ENCODE assay signal across 17 cellular contexts in genomic region chr3:42608586-42608985, GRCh38. TPM values are rescaled to one million over a fixed set of nuclear protein-coding genes. Genes with fewer than 3 reads are reported as not detected.
DNase-seq lines count a peak whose midpoint lies in the region; ATAC-seq and TF ChIP-seq lines count a peak whose summit lies in the region.
"Had no signal": no experiment of that assay in that cellular context is flagged by ENCODE, and none has a peak within 500 bp of the region (broad histone marks: within the 10 kb centered on the region; RNA-seq: fewer than 3 reads in every experiment).

No MANE protein-coding gene starts in this region.

- H3K4me3 ChIP-seq in astrocyte of the spinal cord (ENCODE audit: low read depth, low read length) = no peak overlapping the region
- no peak overlapping the region for H3K4me3 ChIP-seq in left ventricle myocardium inferior
- H3K4me3 ChIP-seq: K562 had no signal

- H3K36me3 ChIP-seq in left ventricle myocardium inferior = peaks cover 8% of the 10 kb centered on the region

- H3K9me3 Mint-ChIP-seq in stimulated activated naive B cell treated with anti-CD40 and anti-IgM and Interleukin-4, amounts not matched to agents 10 μg/mL and 1 μg/mL and 100 μg/mL, for 72 hours = peaks cover 0 to 2% of the 10 kb centered on the region in 2 donors

- H3K27ac ChIP-seq in left ventricle myocardium inferior (replicated peaks) = peak overlapping the region; percentile 65

- H3K27ac Mint-ChIP-seq in stimulated activated naive B cell treated with anti-CD40 and anti-IgM and Interleukin-4, amounts not matched to agents 10 μg/mL and 1 μg/mL and 100 μg/mL, for 72 hours = peak overlapping the region; percentile 42

- no peak overlapping the region for H3K4me3 Mint-ChIP-seq in stimulated activated naive B cell treated with anti-CD40 and anti-IgM and Interleukin-4, amounts not matched to agents 10 μg/mL and 1 μg/mL and 100 μg/mL, for 72 hours

- DNase-seq in Right ventricle myocardium inferior (ENCODE audit: missing footprints) (peak; percentile 11), cardiac septum (ENCODE audit: low spot score) (no peak), astrocyte of the spinal cord (ENCODE audit: low read depth, low spot score) (peak; percentile 34), left ventricle myocardium inferior (no peak), SHP77 treated with DMSO at 0.1 percent for 48 hours (lab: John Stamatoyannopoulos, UW) (no peak), COLO829 (ENCODE audit: low spot score) (no peak)
- DNase-seq in stimulated activated naive B cell treated with anti-CD40 and anti-IgM and Interleukin-4, amounts not matched to agents 10 μg/mL and 1 μg/mL and 100 μg/mL, for 72 hours = no peak
- DNase-seq: activated CD4-positive, alpha-beta T cell treated with anti-CD3 and anti-CD28 coated beads, Interleukin-2, amount 50 U/mL, for 4 hours; activated gamma-delta T cell; cerebellar nuclear complex; mammary epithelial cell; NCI-H1436 treated with DMSO at 0.1 percent for 48 hours; NCI-H526 treated with DMSO at 0.1 percent for 48 hours; stimulated activated CD4-positive, alpha-beta T cell treated with anti-CD3 and anti-CD28 coated beads, Interleukin-15, amount 100 ng/mL, for 24 hours; T-helper 9 cell had no signal

- peaks cover 33 to 47% of the 10 kb centered on the region in 2 donors for H3K36me3 Mint-ChIP-seq in stimulated activated naive B cell treated with anti-CD40 and anti-IgM and Interleukin-4, amounts not matched to agents 10 μg/mL and 1 μg/mL and 100 μg/mL, for 72 hours

- H3K4me1 Mint-ChIP-seq in stimulated activated naive B cell treated with anti-CD40 and anti-IgM and Interleukin-4, amounts not matched to agents 10 μg/mL and 1 μg/mL and 100 μg/mL, for 72 hours = peaks cover 17 to 53% of the 10 kb centered on the region in 2 donors

- ATAC-seq in Right ventricle myocardium inferior (peak; percentile 27), GM21825 (IDR thresholded peaks at IDR 0.05; ENCODE audit: unreplicated experiment) (no peak)
- no peak for ATAC-seq in stimulated activated naive B cell treated with anti-CD40 and anti-IgM and Interleukin-4, amounts not matched to agents 10 μg/mL and 1 μg/mL and 100 μg/mL, for 72 hours (replicated peaks)
- ATAC-seq: K562 had no signal

- intact Hi-C loops in Right ventricle myocardium inferior (cut with DNase I) (no loop called here), cardiac septum (cut with DNase I) (no loop called here), left ventricle myocardium inferior (cut with micrococcal nuclease) (no loop called here)

- peaks cover 89% of the 10 kb centered on the region for H3K4me1 ChIP-seq in left ventricle myocardium inferior

- H3K27me3 Mint-ChIP-seq in stimulated activated naive B cell treated with anti-CD40 and anti-IgM and Interleukin-4, amounts not matched to agents 10 μg/mL and 1 μg/mL and 100 μg/mL, for 72 hours = no peaks in the 10 kb centered on the region

- H3K27me3 ChIP-seq in left ventricle myocardium inferior (ENCODE audit: low read depth) = no peaks in the 10 kb centered on the region

- TF ChIP-seq CTCF in astrocyte of the spinal cord (IDR thresholded peaks at IDR 0.05; ENCODE audit: low read depth, low read length) (no peak), left ventricle myocardium inferior (IDR thresholded peaks at IDR 0.05; ENCODE audit: borderline replicate concordance) (no peak)

- H3K9me3 ChIP-seq in left ventricle myocardium inferior (replicated peaks) = peaks cover 9% of the 10 kb centered on the region

- in situ Hi-C loops in astrocyte of the spinal cord (cut with HindIII; ENCODE audit: low sequenced_read_pairs) = no loop called here

RNA-seq across cellular contexts. Expression of gene NKTR, which starts 8.1 kb away (rescaled TPM):
- total RNA-seq in Right ventricle myocardium inferior (21.2 TPM), cardiac septum (35.1 TPM), left ventricle myocardium inferior (20.0 TPM)

RNA-seq across cellular contexts. Expression of gene SS18L2, which starts 17.9 kb away (rescaled TPM):
- total RNA-seq in Right ventricle myocardium inferior (9.7 TPM), cardiac septum (9.6 TPM), left ventricle myocardium inferior (12.2 TPM)

RNA-seq across cellular contexts. Expression of gene SEC22C, which starts 26.8 kb away (rescaled TPM):
- total RNA-seq in Right ventricle myocardium inferior (23.9 TPM), cardiac septum (31.5 TPM), left ventricle myocardium inferior (23.0 TPM)

RNA-seq across cellular contexts. Expression of gene ZBTB47, which starts 44.9 kb away (rescaled TPM):
- total RNA-seq in Right ventricle myocardium inferior (80.2 TPM), cardiac septum (202 TPM), left ventricle myocardium inferior (118 TPM)

Comparison
In these comparisons a context has a peak if more than half of its experiments do, and no peak if none do; other contexts are left out.
1. DNase-seq: peak in Right ventricle myocardium inferior (single experiment) and astrocyte of the spinal cord (single experiment); none in cardiac septum (single experiment), left ventricle myocardium inferior (single experiment), stimulated activated naive B cell treated with anti-CD40 and anti-IgM and Interleukin-4, amounts not matched to agents 10 μg/mL and 1 μg/mL and 100 μg/mL, for 72 hours (single experiment), SHP77 treated with DMSO at 0.1 percent for 48 hours (single experiment) and COLO829 (single experiment).